In the genomic region with DNA sequence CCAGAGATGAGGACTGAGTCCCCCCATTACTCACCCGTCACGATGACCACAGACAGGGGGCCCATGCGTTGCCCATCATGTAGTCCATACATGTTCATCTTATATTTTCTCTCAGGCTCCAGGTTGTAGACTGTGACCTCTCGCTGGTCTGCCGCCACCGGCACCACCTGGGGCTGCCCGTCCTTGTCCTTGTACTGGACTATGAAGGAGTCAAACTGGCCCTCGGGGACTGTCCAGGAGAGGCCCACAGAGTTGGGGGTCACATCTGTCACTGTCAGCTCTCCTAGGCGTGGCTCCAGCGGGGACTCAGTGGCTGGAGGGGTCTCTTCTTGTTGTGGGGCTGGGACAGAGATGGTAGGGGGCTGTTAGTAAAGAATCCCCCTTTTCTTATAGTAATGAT, we compare ENCODE assay signal across 27 cellular contexts. TPM values are rescaled to one million over a fixed set of nuclear protein-coding genes. Genes with fewer than 3 reads are reported as not detected.
"Had no signal": no experiment of that assay in that cellular context is flagged by ENCODE, and none has a peak within 500 bp of the region (broad histone marks: within the 10 kb centered on the region; RNA-seq: fewer than 3 reads in every experiment).

No MANE protein-coding gene starts in this region.

- H3K36me3 Mint-ChIP-seq: immature natural killer cell; natural killer cell; stimulated activated memory B cell treated with anti-CD40 and anti-IgM and Interleukin-4, amounts not matched to agents 10 μg/mL and 1 μg/mL and 100 μg/mL, for 72 hours had no signal

- H3K9me3 Mint-ChIP-seq: immature natural killer cell; memory B cell; natural killer cell; stimulated activated memory B cell treated with anti-CD40 and anti-IgM and Interleukin-4, amounts not matched to agents 10 μg/mL and 1 μg/mL and 100 μg/mL, for 72 hours; type B pancreatic cell had no signal

- H3K36me3 ChIP-seq: ovary had no signal

- H3K4me3 ChIP-seq: gastroesophageal sphincter, lung, ovary, psoas muscle, skin epidermis, spleen, testis, tibial artery had no signal

- ATAC-seq: esophagus mucosa; foreskin keratinocyte; gastroesophageal sphincter; natural killer cell; psoas muscle; right cardiac atrium; stimulated activated memory B cell treated with anti-CD40 and anti-IgM and Interleukin-4, amounts not matched to agents 10 μg/mL and 1 μg/mL and 100 μg/mL, for 72 hours; stimulated activated naive CD8-positive, alpha-beta T cell treated with anti-CD3 and anti-CD28 coated beads, Interleukin-15, Interleukin-2, amounts not matched to agents 100 U/mL and 50 U/mL, for 24 hours had no signal

- H3K27me3 ChIP-seq: foreskin keratinocyte, gastroesophageal sphincter, ovary, spleen, testis, tibial artery had no signal

- DNase-seq: cortex of kidney; foreskin keratinocyte; hypothalamus; immature natural killer cell; natural killer cell; occipital lobe; posterior cingulate gyrus; spleen; stimulated activated CD4-positive, alpha-beta T cell treated with anti-CD3 and anti-CD28 coated beads, Interleukin-4, amount 100 ng/mL, for 4 hours; stimulated activated naive CD8-positive, alpha-beta T cell treated with anti-CD3 and anti-CD28 coated beads, Interleukin-15, Interleukin-2, amounts not matched to agents 100 U/mL and 50 U/mL, for 24 hours; substantia nigra; testis; tibial artery had no signal

- H3K4me1 ChIP-seq: psoas muscle, tibial artery had no signal

- H3K4me1 Mint-ChIP-seq: immature natural killer cell; memory B cell; natural killer cell; stimulated activated memory B cell treated with anti-CD40 and anti-IgM and Interleukin-4, amounts not matched to agents 10 μg/mL and 1 μg/mL and 100 μg/mL, for 72 hours had no signal

- H3K27ac Mint-ChIP-seq: immature natural killer cell; memory B cell; natural killer cell; stimulated activated memory B cell treated with anti-CD40 and anti-IgM and Interleukin-4, amounts not matched to agents 10 μg/mL and 1 μg/mL and 100 μg/mL, for 72 hours; type B pancreatic cell had no signal

- H3K4me3 Mint-ChIP-seq: immature natural killer cell; memory B cell; natural killer cell; stimulated activated memory B cell treated with anti-CD40 and anti-IgM and Interleukin-4, amounts not matched to agents 10 μg/mL and 1 μg/mL and 100 μg/mL, for 72 hours; type B pancreatic cell had no signal

- H3K27ac ChIP-seq: foreskin keratinocyte, ovary, psoas muscle, skin epidermis, spleen, testis, tibial artery had no signal

- H3K27me3 Mint-ChIP-seq: type B pancreatic cell had no signal

- H3K9me3 ChIP-seq: gastroesophageal sphincter, ovary, psoas muscle, spleen, testis, tibial artery had no signal

RNA-seq across cellular contexts. Expression of a gene that starts 35.4 kb away (rescaled TPM):
- total RNA-seq: dermis microvascular lymphatic vessel endothelial cell, fibroblast of lung, foreskin keratinocyte, mononuclear cell, occipital lobe, urinary bladder had no signal
